8 cellular contexts compared by ENCODE assay signal in genomic region chr3:43286115-43286885, GRCh38. TPM values are rescaled to one million over a fixed set of nuclear protein-coding genes. Genes with fewer than 3 reads are reported as not detected.
A peak's percentile ranks its signal among the peaks of the same experiment; 100 is the strongest.
DNase-seq lines count a peak whose midpoint lies in the region; ATAC-seq and TF ChIP-seq lines count a peak whose summit lies in the region.

A gene with protein sequence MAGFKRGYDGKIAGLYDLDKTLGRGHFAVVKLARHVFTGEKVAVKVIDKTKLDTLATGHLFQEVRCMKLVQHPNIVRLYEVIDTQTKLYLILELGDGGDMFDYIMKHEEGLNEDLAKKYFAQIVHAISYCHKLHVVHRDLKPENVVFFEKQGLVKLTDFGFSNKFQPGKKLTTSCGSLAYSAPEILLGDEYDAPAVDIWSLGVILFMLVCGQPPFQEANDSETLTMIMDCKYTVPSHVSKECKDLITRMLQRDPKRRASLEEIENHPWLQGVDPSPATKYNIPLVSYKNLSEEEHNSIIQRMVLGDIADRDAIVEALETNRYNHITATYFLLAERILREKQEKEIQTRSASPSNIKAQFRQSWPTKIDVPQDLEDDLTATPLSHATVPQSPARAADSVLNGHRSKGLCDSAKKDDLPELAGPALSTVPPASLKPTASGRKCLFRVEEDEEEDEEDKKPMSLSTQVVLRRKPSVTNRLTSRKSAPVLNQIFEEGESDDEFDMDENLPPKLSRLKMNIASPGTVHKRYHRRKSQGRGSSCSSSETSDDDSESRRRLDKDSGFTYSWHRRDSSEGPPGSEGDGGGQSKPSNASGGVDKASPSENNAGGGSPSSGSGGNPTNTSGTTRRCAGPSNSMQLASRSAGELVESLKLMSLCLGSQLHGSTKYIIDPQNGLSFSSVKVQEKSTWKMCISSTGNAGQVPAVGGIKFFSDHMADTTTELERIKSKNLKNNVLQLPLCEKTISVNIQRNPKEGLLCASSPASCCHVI (plus strand): TSS chr3:43286540. CDS start chr3:43303204, 16,664 bp downstream.

- peak; percentile 70 to 74 for DNase-seq in AML-193 (lab: John Stamatoyannopoulos, UW)
- DNase-seq in NCI-H510A treated with DMSO at 0.1 percent for 48 hours (lab: John Stamatoyannopoulos, UW), result peak; percentile 41
- DNase-seq in activated CD4-positive, alpha-beta memory T cell treated with anti-CD3 and anti-CD28 coated beads, Interleukin-2, amount 10 ng/mL, durations not matched to agents 7 days and 5 days, result peak; percentile 91
- DNase-seq in ecto neural progenitor cell (ENCODE audit: low spot score), result peak; percentile 96
- peak; percentile 90 for DNase-seq in lower lobe of right lung
- DNase-seq in stimulated activated CD4-positive, alpha-beta T cell treated with anti-CD3 and anti-CD28 coated beads, TNF-alpha, amount 100 ng/mL, for 24 hours (ENCODE audit: low read depth in 3 of 3), result peak; percentile 85 to 86 (median 86)

- H3K4me3 ChIP-seq in lower lobe of right lung, result peak within 1 kb of the TSS; percentile 70

- peaks cover 7% of the 10 kb centered on the region for H3K27me3 Mint-ChIP-seq in activated CD4-positive, alpha-beta memory T cell treated with anti-CD3 and anti-CD28 coated beads, Interleukin-2, amount 10 ng/mL, durations not matched to agents 7 days and 5 days

- no peaks in the 10 kb centered on the region for H3K36me3 ChIP-seq in lower lobe of right lung

- H3K36me3 Mint-ChIP-seq in activated CD4-positive, alpha-beta memory T cell treated with anti-CD3 and anti-CD28 coated beads, Interleukin-2, amount 10 ng/mL, durations not matched to agents 7 days and 5 days (ENCODE audit: low read depth), result peaks cover 37% of the 10 kb centered on the region

- peak within 1 kb of the TSS; percentile 94 for H3K4me3 Mint-ChIP-seq in activated CD4-positive, alpha-beta memory T cell treated with anti-CD3 and anti-CD28 coated beads, Interleukin-2, amount 10 ng/mL, durations not matched to agents 7 days and 5 days

- intact Hi-C loops in lower lobe of right lung (cut with DNase I), result loop anchor here (10.0 kb wide), 1 partner anchor 111 kb away; no protein-coding TSS in a partner anchor

- no peaks in the 10 kb centered on the region for H3K27me3 ChIP-seq in lower lobe of right lung (ENCODE audit: low read depth)

- H3K9me3 ChIP-seq in lower lobe of right lung, result no peaks in the 10 kb centered on the region

- peaks cover 36% of the 10 kb centered on the region for H3K4me1 Mint-ChIP-seq in activated CD4-positive, alpha-beta memory T cell treated with anti-CD3 and anti-CD28 coated beads, Interleukin-2, amount 10 ng/mL, durations not matched to agents 7 days and 5 days

- H3K9me3 Mint-ChIP-seq in activated CD4-positive, alpha-beta memory T cell treated with anti-CD3 and anti-CD28 coated beads, Interleukin-2, amount 10 ng/mL, durations not matched to agents 7 days and 5 days, result no peaks in the 10 kb centered on the region

- H3K27ac ChIP-seq in lower lobe of right lung, result peak within 1 kb of the TSS; percentile 87

- peaks cover 43% of the 10 kb centered on the region for H3K4me1 ChIP-seq in lower lobe of right lung

- POLR2A ChIA-PET in activated CD4-positive, alpha-beta memory T cell treated with anti-CD3 and anti-CD28 coated beads, Interleukin-2, amount 10 ng/mL, durations not matched to agents 7 days and 5 days (lab: Charles Lee), result interaction anchor here (0.6 to 3.7 kb wide), 19 partner anchors 11 to 237 kb away, joined by 3 to 82 read pairs (median 5); no protein-coding TSS in a partner anchor

- CTCF ChIA-PET in activated CD4-positive, alpha-beta memory T cell treated with anti-CD3 and anti-CD28 coated beads, Interleukin-2, amount 10 ng/mL, durations not matched to agents 7 days and 5 days (lab: Charles Lee), result interaction anchor here (1.2 to 2.7 kb wide), 6 partner anchors 10 to 124 kb away, joined by 4 to 15 read pairs (median 8); no protein-coding TSS in a partner anchor

- TF ChIP-seq CTCF in lower lobe of right lung (IDR thresholded peaks at IDR 0.05), result peak; percentile 49

- ATAC-seq in GM18870 (IDR thresholded peaks at IDR 0.05; ENCODE audit: unreplicated experiment), result peak; percentile 40
- ATAC-seq in HG03135 (IDR thresholded peaks at IDR 0.05; ENCODE audit: unreplicated experiment), result peak; percentile 85
- peak; percentile 97 to 98 for ATAC-seq in lower lobe of right lung

- peak within 1 kb of the TSS; percentile 94 for H3K27ac Mint-ChIP-seq in activated CD4-positive, alpha-beta memory T cell treated with anti-CD3 and anti-CD28 coated beads, Interleukin-2, amount 10 ng/mL, durations not matched to agents 7 days and 5 days

RNA-seq across cellular contexts. Expression of the gene that starts here (rescaled TPM):
- total RNA-seq in activated CD4-positive, alpha-beta memory T cell treated with anti-CD3 and anti-CD28 coated beads, Interleukin-2, amount 10 ng/mL, durations not matched to agents 7 days and 5 days, result 10 to 100 TPM; 71.0 to 73.1 TPM
- 55.1 TPM for total RNA-seq in lower lobe of right lung

Comparison
In these comparisons a context has a peak if more than half of its experiments do, and no peak if none do; other contexts are left out.
1. Peak in every context shown above with its lines: DNase-seq, ATAC-seq, H3K4me3 ChIP-seq and H3K27ac ChIP-seq.
2. DNase-seq: peak in every context shown above with its lines; median percentile 96 in ecto neural progenitor cell; 91 in activated CD4-positive, alpha-beta memory T cell treated with anti-CD3 and anti-CD28 coated beads, Interleukin-2, amount 10 ng/mL, durations not matched to agents 7 days and 5 days; 90 in lower lobe of right lung; 86 in stimulated activated CD4-positive, alpha-beta T cell treated with anti-CD3 and anti-CD28 coated beads, TNF-alpha, amount 100 ng/mL, for 24 hours; 72 in AML-193; 41 in NCI-H510A treated with DMSO at 0.1 percent for 48 hours.
3. ATAC-seq: peak in every context shown above with its lines; median percentile 98 in lower lobe of right lung; 85 in HG03135; 40 in GM18870.